9 cellular contexts compared by ENCODE assay signal in the genomic region with DNA sequence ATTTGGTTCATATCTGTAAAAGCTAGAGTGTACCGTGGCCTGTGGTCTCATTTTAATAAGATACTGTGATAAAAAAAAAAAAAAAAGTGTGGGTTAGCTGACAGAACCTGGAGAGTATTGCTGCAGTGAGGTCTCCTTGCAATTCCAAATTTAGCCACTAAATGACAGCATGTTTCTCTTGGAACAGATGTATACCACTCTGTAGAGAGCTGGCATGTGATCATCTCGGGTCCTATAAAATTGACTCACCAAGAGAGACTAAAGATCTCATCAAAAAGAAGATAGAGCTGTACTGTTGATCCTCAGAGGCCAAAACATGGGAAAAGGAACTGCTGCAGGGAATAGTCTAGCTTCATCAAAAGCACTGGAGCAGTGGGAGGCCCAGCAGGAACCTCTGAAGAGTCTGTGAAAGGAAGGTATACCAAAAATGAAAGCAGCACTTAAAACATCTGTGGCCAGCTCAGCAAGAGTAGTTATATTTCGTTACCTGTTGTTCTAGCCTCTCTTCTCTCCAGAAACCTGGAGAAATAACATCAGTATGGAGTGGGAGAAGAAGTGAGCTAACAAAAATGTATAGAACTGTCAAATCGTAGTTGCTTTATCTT.
DNase-seq lines count a peak whose midpoint lies in the region; ATAC-seq, FAIRE-seq and TF ChIP-seq lines count a peak whose summit lies in the region.
"Had no signal": no experiment of that assay in that cellular context is flagged by ENCODE, and none has a peak within 500 bp of the region (broad histone marks: within the 10 kb centered on the region; RNA-seq: fewer than 3 reads in every experiment).

No MANE protein-coding gene starts in this region.

- no peaks in the 10 kb centered on the region for H3K27me3 ChIP-seq in SU-DHL-6 (ENCODE audit: low read length)

- no peaks in the 10 kb centered on the region for H3K79me2 ChIP-seq in SU-DHL-6 (ENCODE audit: insufficient read depth, low read length)

- no peaks in the 10 kb centered on the region for H3K36me3 ChIP-seq in SU-DHL-6 (ENCODE audit: low read length)
- no peaks in the 10 kb centered on the region for H3K36me3 ChIP-seq in kidney (ENCODE audit: control insufficient read depth in 1 of 2, insufficient read depth in 2 of 2, low read length in 2 of 2)

- no peaks in the 10 kb centered on the region for H3K9me3 ChIP-seq in SU-DHL-6 (ENCODE audit: insufficient read depth, low read length)
- no peaks in the 10 kb centered on the region for H3K9me3 ChIP-seq in kidney (ENCODE audit: control insufficient read depth in 1 of 2, low read length in 2 of 2)

- no peaks in the 10 kb centered on the region for H4K20me1 ChIP-seq in SU-DHL-6 (ENCODE audit: low read depth, low read length)

- TF ChIP-seq CTCF in SU-DHL-6 (IDR thresholded peaks at IDR 0.05; ENCODE audit: insufficient read depth, low read length, poor library complexity, severe bottlenecking), result no peak
- TF ChIP-seq CTCF in kidney (IDR thresholded peaks at IDR 0.05; ENCODE audit: borderline replicate concordance, extremely low read depth, insufficient read depth), result peak; percentile 29

- H3F3A ChIP-seq in SU-DHL-6 (ENCODE audit: insufficient read depth), result no peaks in the 10 kb centered on the region

- no peak for FAIRE-seq in kidney (lab: Jason Lieb, UNC)

- H3K9ac ChIP-seq in SU-DHL-6 (ENCODE audit: low read length) (no peak overlapping the region), kidney (ENCODE audit: low read length in 2 of 2) (no peak overlapping the region)

- ATAC-seq in HG02970 (IDR thresholded peaks at IDR 0.05; ENCODE audit: low FRiP score, unreplicated experiment), result peak; percentile 62
- ATAC-seq in GM21717 (IDR thresholded peaks at IDR 0.05; ENCODE audit: unreplicated experiment), result no peak
- ATAC-seq: natural killer cell treated with Interleukin-12 subunit alpha and Interleukin-12 subunit beta and Interleukin-15 and Interleukin-18, amount 100 ng/mL, for 72 hours had no signal

- H3K9me2 ChIP-seq in SU-DHL-6 (replicated peaks; ENCODE audit: insufficient read depth, low read length), result no peaks in the 10 kb centered on the region

- H3K4me1 ChIP-seq in kidney (ENCODE audit: control insufficient read depth in 1 of 2, insufficient read depth in 1 of 2, low read depth in 1 of 2, low read length in 2 of 2), result no peaks in the 10 kb centered on the region

- no peak overlapping the region for H3K4me2 ChIP-seq in SU-DHL-6 (ENCODE audit: low read depth, low read length, poor library complexity, severe bottlenecking)

- intact Hi-C loops in kidney (cut with DNase I), result no loop called here

- H3K27ac ChIP-seq in SU-DHL-6 (ENCODE audit: low read depth, low read length) (no peak overlapping the region), kidney (ENCODE audit: low read depth in 2 of 2, low read length in 2 of 2) (no peak overlapping the region)

- H2AFZ ChIP-seq in SU-DHL-6 (ENCODE audit: low read depth, low read length, severe bottlenecking), result peak overlapping the region; percentile 53

- no peak overlapping the region for H3K4me3 ChIP-seq in SU-DHL-6 (ENCODE audit: insufficient read depth, low read length, poor library complexity, severe bottlenecking)
- peak overlapping the region; percentile 15 to 26 for H3K4me3 ChIP-seq in kidney (ENCODE audit: low read length in 2 of 2)

- peak; percentile 73 for DNase-seq in DMS53 treated with DMSO at 0.1 percent for 48 hours (lab: John Stamatoyannopoulos, UW; ENCODE audit: unreplicated experiment)
- no peak for DNase-seq in kidney
- no peak for DNase-seq in DMS79 treated with DMSO at 0.1 percent for 48 hours (lab: John Stamatoyannopoulos, UW)
- no peak for DNase-seq in activated gamma-delta T cell treated with Interleukin-2 at 50 U/mL for 16 hours
- DNase-seq in HUDEP-2 (lab: John Stamatoyannopoulos, UW; ENCODE audit: unreplicated experiment in 76 of 76), result no peak
